ENCODE assay signal across 8 cellular contexts in the genomic region with DNA sequence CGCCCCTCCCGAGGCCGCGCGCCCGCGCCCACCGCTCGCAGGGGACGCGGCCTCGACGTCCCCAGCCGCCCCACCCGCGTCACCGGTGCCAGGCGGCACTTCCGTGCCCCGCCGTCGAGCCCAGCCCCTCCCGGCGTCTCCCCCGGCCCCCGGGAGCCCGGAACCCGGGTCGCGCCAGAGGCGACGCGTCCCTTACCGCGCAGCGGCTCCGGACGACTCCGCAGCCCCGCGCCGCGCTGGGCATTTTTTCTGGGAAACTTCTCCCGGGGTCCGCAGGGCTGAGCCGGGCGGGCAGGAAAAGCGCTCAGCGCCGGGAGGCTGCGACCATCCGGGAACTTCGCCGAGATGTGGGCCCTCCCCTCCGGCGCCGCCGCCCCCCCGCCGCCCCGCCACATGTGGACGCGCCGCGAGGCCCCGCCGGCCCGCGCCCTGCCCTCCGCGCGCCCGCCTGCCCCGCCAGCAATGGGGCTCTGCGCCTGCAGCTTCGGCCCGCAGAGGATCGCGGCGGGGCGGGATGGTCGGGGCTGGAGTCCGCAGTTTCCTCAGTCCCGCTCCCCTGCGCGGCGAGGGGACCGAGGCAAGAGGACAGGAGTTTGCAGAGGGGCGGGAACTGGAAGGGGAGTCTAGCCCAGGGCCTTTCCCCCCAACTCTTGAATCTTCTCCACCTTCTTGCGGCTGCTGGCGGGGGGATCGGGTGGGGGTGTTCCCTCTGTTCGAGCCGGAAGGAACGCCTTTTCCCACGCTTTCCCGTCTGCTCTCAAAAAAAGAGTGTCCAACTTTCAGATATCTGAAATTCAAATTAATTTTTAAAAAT.
DNase-seq lines count a peak whose midpoint lies in the region; ATAC-seq and TF ChIP-seq lines count a peak whose summit lies in the region.

No MANE protein-coding gene starts in this region.

- peaks cover 31% of the 10 kb centered on the region for H3K27me3 Mint-ChIP-seq in nephron progenitor cell (ENCODE audit: low read depth, poor library complexity)

- peaks cover 24% of the 10 kb centered on the region for H3K27me3 ChIP-seq in OCI-LY3 (ENCODE audit: low read depth, low read length)
- H3K27me3 ChIP-seq in subcutaneous abdominal adipose tissue (ENCODE audit: control insufficient read depth in 5 of 5, insufficient read depth in 4 of 5, low read length in 5 of 5), result no peaks in the 10 kb centered on the region

- H3K9ac ChIP-seq in OCI-LY3 (ENCODE audit: low read length) (peak overlapping the region; percentile 70), subcutaneous abdominal adipose tissue (ENCODE audit: low read length in 5 of 5) (peak overlapping the region; percentile 44 to 90 (median 86))

- peak overlapping the region; percentile 78 for H3K4me2 ChIP-seq in OCI-LY3 (ENCODE audit: low read length)

- DNase-seq in NCI-H146 (lab: John Stamatoyannopoulos, UW), result peak; percentile 46
- no peak for DNase-seq in NCI-H146 treated with DMSO at 0.1 percent for 48 hours (lab: John Stamatoyannopoulos, UW; ENCODE audit: unreplicated experiment)
- DNase-seq in activated effector memory CD4-positive, alpha-beta T cell treated with anti-CD3 and anti-CD28 coated beads, Interleukin-2, amount 50 U/mL, for 16 hours, result peak; percentile 85
- DNase-seq in foreskin fibroblast, result peak; percentile 57 to 87
- DNase-seq in nephron progenitor cell, result peak; percentile 80

- H3K27ac ChIP-seq in OCI-LY3 (ENCODE audit: low read length) (no peak overlapping the region), subcutaneous abdominal adipose tissue (ENCODE audit: low read depth, low read length) (peak overlapping the region; percentile 51)

- H3K4me3 ChIP-seq in OCI-LY3 (ENCODE audit: low read length) (peak overlapping the region; percentile 81), foreskin fibroblast (ENCODE audit: low read depth in 1 of 2, low read length in 2 of 2) (peak overlapping the region; percentile 79 to 86), subcutaneous abdominal adipose tissue (ENCODE audit: low read depth in 1 of 5, low read length in 5 of 5) (peak overlapping the region; percentile 75 to 91 (median 87))

- no peak for TF ChIP-seq CTCF in OCI-LY3 (IDR thresholded peaks at IDR 0.05; ENCODE audit: low read depth, low read length)
- TF ChIP-seq CTCF in foreskin fibroblast (IDR thresholded peaks at IDR 0.05; ENCODE audit: low read depth, low read length), result no peak
- no peak for TF ChIP-seq CTCF in nephron progenitor cell (IDR thresholded peaks at IDR 0.05)

- H3K4me1 ChIP-seq in OCI-LY3 (ENCODE audit: low read length) (peaks cover 7% of the 10 kb centered on the region), subcutaneous abdominal adipose tissue (ENCODE audit: control insufficient read depth in 5 of 5, insufficient read depth in 5 of 5, low read length in 5 of 5) (peaks cover 1 to 25% (median 22%) of the 10 kb centered on the region in 5 donors)

- no peaks in the 10 kb centered on the region for H4K20me1 ChIP-seq in OCI-LY3 (ENCODE audit: insufficient read depth, low read length)

- no peak overlapping the region for H3K27ac Mint-ChIP-seq in nephron progenitor cell

- H3K4me1 Mint-ChIP-seq in nephron progenitor cell, result peaks cover 36% of the 10 kb centered on the region

- ATAC-seq in HG02884 (IDR thresholded peaks at IDR 0.05; ENCODE audit: unreplicated experiment), result peak; percentile 55

- no peaks in the 10 kb centered on the region for H3K79me2 ChIP-seq in OCI-LY3 (ENCODE audit: low read length)

- H3K9me3 ChIP-seq in OCI-LY3 (ENCODE audit: insufficient read depth, low read length) (no peaks in the 10 kb centered on the region), subcutaneous abdominal adipose tissue (ENCODE audit: control insufficient read depth in 5 of 5, low read length in 5 of 5) (no peaks in the 10 kb centered on the region)

- no peaks in the 10 kb centered on the region for H3K36me3 Mint-ChIP-seq in nephron progenitor cell (ENCODE audit: low read depth)

- no peaks in the 10 kb centered on the region for H3K9me3 Mint-ChIP-seq in nephron progenitor cell

- H3K36me3 ChIP-seq in OCI-LY3 (replicated peaks; ENCODE audit: low read depth, low read length) (no peaks in the 10 kb centered on the region), subcutaneous abdominal adipose tissue (ENCODE audit: control insufficient read depth in 5 of 5, insufficient read depth in 5 of 5, low read length in 5 of 5) (peaks cover 0 to 3% (median 0%) of the 10 kb centered on the region in 5 donors)

- H3K4me3 Mint-ChIP-seq in nephron progenitor cell, result peak overlapping the region; percentile 88

- H2AFZ ChIP-seq in OCI-LY3 (ENCODE audit: low read depth, low read length), result peak overlapping the region; percentile 82
